ENCODE assay signal across 1 cellular context in genomic region chr16:56401482-56401881, GRCh38.
TF ChIP-seq lines count a peak whose summit lies in the region.

No MANE protein-coding gene starts in this region.

TF ChIP-seq in endothelial cell of umbilical vein, 7 proteins besides CTCF, POLR2A, EP300 and RAD21:
- TF ChIP-seq EZH2 (IDR thresholded peaks at IDR 0.05; ENCODE audit: borderline replicate concordance, low read depth, low read length, severe bottlenecking), result no peak
- no peak for TF ChIP-seq GATA2 (IDR thresholded peaks at IDR 0.05; ENCODE audit: insufficient read depth, insufficient read length, low read depth, low read length)
- no peak for TF ChIP-seq JUN (IDR thresholded peaks at IDR 0.05; ENCODE audit: borderline replicate concordance, insufficient read depth, insufficient read length, low read depth)
- no peak for TF ChIP-seq FOS (IDR thresholded peaks at IDR 0.05; ENCODE audit: borderline replicate concordance, insufficient read depth, low read length)
- no peak for TF ChIP-seq POLR2AphosphoS5 (IDR thresholded peaks at IDR 0.05; ENCODE audit: insufficient read depth, low read depth, low read length)
- TF ChIP-seq MYC (IDR thresholded peaks at IDR 0.05; ENCODE audit: low read depth, low read length), result no peak
- TF ChIP-seq, protein P1, sequence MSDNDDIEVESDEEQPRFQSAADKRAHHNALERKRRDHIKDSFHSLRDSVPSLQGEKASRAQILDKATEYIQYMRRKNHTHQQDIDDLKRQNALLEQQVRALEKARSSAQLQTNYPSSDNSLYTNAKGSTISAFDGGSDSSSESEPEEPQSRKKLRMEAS (IDR thresholded peaks at IDR 0.05; ENCODE audit: insufficient read depth, insufficient read length), result no peak
